In genomic region chr18:50312296-50313030, GRCh38 we compare ENCODE assay signal across 14 cellular contexts.
DNase-seq lines count a peak whose midpoint lies in the region; ATAC-seq lines count a peak whose summit lies in the region.
"Had no signal": no experiment of that assay in that cellular context is flagged by ENCODE, and none has a peak within 500 bp of the region (broad histone marks: within the 10 kb centered on the region; RNA-seq: fewer than 3 reads in every experiment).

No MANE protein-coding gene starts in this region.

- ATAC-seq in GM19397 (IDR thresholded peaks at IDR 0.05; ENCODE audit: unreplicated experiment) (peak; percentile 62), HG02970 (IDR thresholded peaks at IDR 0.05; ENCODE audit: low FRiP score, unreplicated experiment) (peak; percentile 56)
- ATAC-seq: activated CD4-positive, CD25-positive, alpha-beta regulatory T cell treated with anti-CD3 and anti-CD28 coated beads, Interleukin-2, amount 50 U/mL, for 24 hours; Panc1 had no signal

- peak; percentile 55 for DNase-seq in GF-D8 (lab: John Stamatoyannopoulos, UW)
- DNase-seq in MV-4-11 (lab: John Stamatoyannopoulos, UW): peak; percentile 84
- DNase-seq in COR-L47 (lab: John Stamatoyannopoulos, UW): no peak
- no peak for DNase-seq in cerebellar cortex (ENCODE audit: low spot score)
- no peak for DNase-seq in cortex of kidney (lab: John Stamatoyannopoulos, UW)
- no peak for DNase-seq in NCI-H2196 (lab: John Stamatoyannopoulos, UW; ENCODE audit: unreplicated experiment)
- DNase-seq: activated naive CD8-positive, alpha-beta T cell treated with anti-CD3 and anti-CD28 coated beads for 36 hours; immature natural killer cell; Kasumi-1; posterior cingulate gyrus had no signal

Comparison
In these comparisons a context has a peak if more than half of its experiments do, and no peak if none do; other contexts are left out.
1. DNase-seq: peak in GF-D8 (single experiment) and MV-4-11 (single experiment); none in COR-L47 (single experiment), cerebellar cortex (single experiment), cortex of kidney (single experiment) and NCI-H2196 (single experiment).